18 cellular contexts compared by ENCODE assay signal in genomic region chr10:61628199-61628874, GRCh38. TPM values are rescaled to one million over a fixed set of nuclear protein-coding genes. Genes with fewer than 3 reads are reported as not detected.
DNase-seq lines count a peak whose midpoint lies in the region; ATAC-seq and TF ChIP-seq lines count a peak whose summit lies in the region.
"Had no signal": no experiment of that assay in that cellular context is flagged by ENCODE, and none has a peak within 500 bp of the region (broad histone marks: within the 10 kb centered on the region; RNA-seq: fewer than 3 reads in every experiment).

No MANE protein-coding gene starts in this region.

- peak overlapping the region; percentile 78 for H3K27ac Mint-ChIP-seq in Caco-2 (ENCODE audit: unreplicated experiment)
- H3K27ac Mint-ChIP-seq: activated naive CD8-positive, alpha-beta T cell treated with anti-CD3 and anti-CD28 coated beads for 36 hours; effector memory CD8-positive, alpha-beta T cell had no signal

- H3K4me3 ChIP-seq in Caco-2 (ENCODE audit: low read depth, low read length) (no peak overlapping the region), fibroblast of lung (replicated peaks in 1 of 4; ENCODE audit: control extremely low read depth in 1 of 4, insufficient read depth in 1 of 4, low read depth in 3 of 4, low read length in 4 of 4) (no peak overlapping the region)
- H3K4me3 ChIP-seq: heart right ventricle, lung, ovary, vagina had no signal

- POLR2A ChIA-PET in Caco-2 (lab: Charles Lee) = interaction anchor here (0.5 kb wide), 1 partner anchor 22 kb away, joined by 3 read pairs; no protein-coding TSS in a partner anchor

- no peaks in the 10 kb centered on the region for H3K9me3 Mint-ChIP-seq in Caco-2 (ENCODE audit: unreplicated experiment)
- H3K9me3 Mint-ChIP-seq: activated naive CD8-positive, alpha-beta T cell treated with anti-CD3 and anti-CD28 coated beads for 36 hours; effector memory CD8-positive, alpha-beta T cell had no signal

- H2AFZ ChIP-seq in fibroblast of lung (ENCODE audit: low read length) = no peak overlapping the region

- no peaks in the 10 kb centered on the region for H3K36me3 Mint-ChIP-seq in Caco-2 (ENCODE audit: insufficient read depth, unreplicated experiment)
- H3K36me3 Mint-ChIP-seq: activated naive CD8-positive, alpha-beta T cell treated with anti-CD3 and anti-CD28 coated beads for 36 hours had no signal

- ATAC-seq in SK-N-SH treated with all-trans-retinoic acid at 6 μM for 48 hours = peak; percentile 72
- no peak for ATAC-seq in GM19351 (IDR thresholded peaks at IDR 0.05; ENCODE audit: unreplicated experiment)
- ATAC-seq in GM18519 (IDR thresholded peaks at IDR 0.05; ENCODE audit: low FRiP score, unreplicated experiment) = no peak
- ATAC-seq: effector memory CD8-positive, alpha-beta T cell had no signal

- no peak overlapping the region for H3K9ac ChIP-seq in fibroblast of lung (ENCODE audit: insufficient read depth, low read length)

- no peak for TF ChIP-seq CTCF in Caco-2 (IDR thresholded peaks at IDR 0.05; ENCODE audit: insufficient read depth in 1 of 2, low read depth in 1 of 2, low read length in 1 of 2, severe bottlenecking in 1 of 2, unreplicated experiment in 1 of 2)
- TF ChIP-seq CTCF in fibroblast of lung (conservative IDR thresholded peaks at IDR 0.05 in 1 of 2, IDR thresholded peaks at IDR 0.05 in 1 of 2; ENCODE audit: low read depth in 1 of 2, low read length in 2 of 2) = no peak

- no TSS peak for BruUV-seq in Caco-2 (replicated peaks; lab: Mats Ljungman, UMichigan)

- intact Hi-C loops in Caco-2 (cut with micrococcal nuclease; ENCODE audit: unreplicated experiment) = loop anchor here (5.0 to 10.0 kb wide), 2 partner anchors 209 to 286 kb away; no protein-coding TSS in a partner anchor

- peaks cover 17% of the 10 kb centered on the region for H3K4me1 ChIP-seq in Caco-2
- peaks cover 15% of the 10 kb centered on the region for H3K4me1 ChIP-seq in fibroblast of lung (ENCODE audit: control insufficient read depth, extremely low read depth, insufficient read depth, low read length)
- H3K4me1 ChIP-seq: heart right ventricle had no signal

- H3K27ac ChIP-seq in fibroblast of lung (ENCODE audit: insufficient read depth, low read length) = peak overlapping the region; percentile 79
- H3K27ac ChIP-seq: heart right ventricle, ovary, vagina had no signal

- no peaks in the 10 kb centered on the region for H4K20me1 ChIP-seq in fibroblast of lung (ENCODE audit: control insufficient read depth, extremely low read depth, insufficient read depth, low read length)

- peak overlapping the region; percentile 8 for H3K4me3 Mint-ChIP-seq in Caco-2 (ENCODE audit: unreplicated experiment)
- H3K4me3 Mint-ChIP-seq: activated naive CD8-positive, alpha-beta T cell treated with anti-CD3 and anti-CD28 coated beads for 36 hours; effector memory CD8-positive, alpha-beta T cell had no signal

- H3K27me3 ChIP-seq in Caco-2 (replicated peaks; ENCODE audit: control insufficient read depth, insufficient read depth, low read length) (no peaks in the 10 kb centered on the region), fibroblast of lung (ENCODE audit: control insufficient read depth, insufficient read depth, low read length) (no peaks in the 10 kb centered on the region)
- H3K27me3 ChIP-seq: ovary, vagina had no signal

- H3K4me1 Mint-ChIP-seq in Caco-2 (ENCODE audit: low read depth, unreplicated experiment) = peaks cover 24% of the 10 kb centered on the region
- H3K4me1 Mint-ChIP-seq: activated naive CD8-positive, alpha-beta T cell treated with anti-CD3 and anti-CD28 coated beads for 36 hours had no signal

- H3K36me3 ChIP-seq in Caco-2 (ENCODE audit: control insufficient read depth, insufficient read depth, low read length) = no peaks in the 10 kb centered on the region
- no peaks in the 10 kb centered on the region for H3K36me3 ChIP-seq in fibroblast of lung (ENCODE audit: control insufficient read depth, insufficient read depth, low read length)
- H3K36me3 ChIP-seq: heart right ventricle, ovary, vagina had no signal

- DNase-seq in Caco-2 (no peak), fibroblast of lung (ENCODE audit: low read depth in 2 of 2) (peak; percentile 81), putamen (ENCODE audit: low spot score) (peak; percentile 39), iPS-NIHi7 (ENCODE audit: extremely low spot score) (no peak), NCI-H146 treated with DMSO at 0.1 percent for 48 hours (lab: John Stamatoyannopoulos, UW; ENCODE audit: unreplicated experiment) (no peak)
- DNase-seq: activated CD8-positive, alpha-beta memory T cell treated with anti-CD3 and anti-CD28 coated beads, Interleukin-2, amount 50 U/mL, for 4 hours; activated naive CD8-positive, alpha-beta T cell treated with anti-CD3 and anti-CD28 coated beads for 36 hours; AML-193; effector memory CD8-positive, alpha-beta T cell; H7; heart right ventricle; NCI-H2171 treated with DMSO at 0.1 percent for 48 hours had no signal

- H3K27me3 Mint-ChIP-seq in Caco-2 (ENCODE audit: insufficient read depth, unreplicated experiment) = peaks cover 2% of the 10 kb centered on the region

- CTCF ChIA-PET in Caco-2 (lab: Charles Lee) = no interaction called here

- H3K79me2 ChIP-seq in fibroblast of lung (ENCODE audit: control insufficient read depth, insufficient read depth, low read length) = no peaks in the 10 kb centered on the region

- no peaks in the 10 kb centered on the region for H3K9me3 ChIP-seq in Caco-2
- H3K9me3 ChIP-seq in fibroblast of lung (ENCODE audit: control insufficient read depth, insufficient read depth, low read depth, low read length) = no peaks in the 10 kb centered on the region
- H3K9me3 ChIP-seq: heart right ventricle, ovary, vagina had no signal

- peak overlapping the region; percentile 55 for H3K4me2 ChIP-seq in fibroblast of lung (ENCODE audit: extremely low read depth, insufficient read depth, low read length)

TF ChIP-seq in SK-N-SH treated with all-trans-retinoic acid at 6 μM for 48 hours, 23 proteins besides CTCF, POLR2A, EP300 and RAD21:
- TF ChIP-seq PPARA (CRISPR knock-in tag; IDR thresholded peaks at IDR 0.05; ENCODE audit: borderline replicate concordance) = no peak
- no peak for TF ChIP-seq ZFP3 (CRISPR knock-in tag; IDR thresholded peaks at IDR 0.05)
- TF ChIP-seq, protein P1, sequence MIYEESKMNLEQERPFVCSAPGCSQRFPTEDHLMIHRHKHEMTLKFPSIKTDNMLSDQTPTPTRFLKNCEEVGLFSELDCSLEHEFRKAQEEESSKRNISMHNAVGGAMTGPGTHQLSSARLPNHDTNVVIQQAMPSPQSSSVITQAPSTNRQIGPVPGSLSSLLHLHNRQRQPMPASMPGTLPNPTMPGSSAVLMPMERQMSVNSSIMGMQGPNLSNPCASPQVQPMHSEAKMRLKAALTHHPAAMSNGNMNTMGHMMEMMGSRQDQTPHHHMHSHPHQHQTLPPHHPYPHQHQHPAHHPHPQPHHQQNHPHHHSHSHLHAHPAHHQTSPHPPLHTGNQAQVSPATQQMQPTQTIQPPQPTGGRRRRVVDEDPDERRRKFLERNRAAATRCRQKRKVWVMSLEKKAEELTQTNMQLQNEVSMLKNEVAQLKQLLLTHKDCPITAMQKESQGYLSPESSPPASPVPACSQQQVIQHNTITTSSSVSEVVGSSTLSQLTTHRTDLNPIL (CRISPR knock-in tag; IDR thresholded peaks at IDR 0.05; ENCODE audit: low read depth) = no peak
- TF ChIP-seq ISL1 (CRISPR knock-in tag; IDR thresholded peaks at IDR 0.05) = peak; percentile 58; the same call in 1 of the 2 replicates

RNA-seq across cellular contexts. Expression of gene CABCOCO1, which starts 34.4 kb away (rescaled TPM):
- total RNA-seq in Caco-2 (2022) (not detected in 2 replicates), fibroblast of lung (0.26 and 0.83 TPM in 2 replicates)
- 0.75 and 1.6 TPM in 2 replicates for polyA plus RNA-seq in fibroblast of lung
- polyA plus RNA-seq in fibroblast of lung (2012) = 0.33 and 1.1 TPM in 2 replicates
- polyA minus RNA-seq in fibroblast of lung (ENCODE audit: low replicate concordance) = not detected in 2 replicates
- total RNA-seq: activated naive CD8-positive, alpha-beta T cell treated with anti-CD3 and anti-CD28 coated beads for 36 hours; H7; heart right ventricle; vagina had no signal

Comparison
In these comparisons a context has a peak if more than half of its experiments do, and no peak if none do; other contexts are left out.
1. DNase-seq: peak in fibroblast of lung (2 of 2) and putamen (single experiment); none in Caco-2 (0 of 2), iPS-NIHi7 (single experiment) and NCI-H146 treated with DMSO at 0.1 percent for 48 hours (single experiment).